In the genomic region with DNA sequence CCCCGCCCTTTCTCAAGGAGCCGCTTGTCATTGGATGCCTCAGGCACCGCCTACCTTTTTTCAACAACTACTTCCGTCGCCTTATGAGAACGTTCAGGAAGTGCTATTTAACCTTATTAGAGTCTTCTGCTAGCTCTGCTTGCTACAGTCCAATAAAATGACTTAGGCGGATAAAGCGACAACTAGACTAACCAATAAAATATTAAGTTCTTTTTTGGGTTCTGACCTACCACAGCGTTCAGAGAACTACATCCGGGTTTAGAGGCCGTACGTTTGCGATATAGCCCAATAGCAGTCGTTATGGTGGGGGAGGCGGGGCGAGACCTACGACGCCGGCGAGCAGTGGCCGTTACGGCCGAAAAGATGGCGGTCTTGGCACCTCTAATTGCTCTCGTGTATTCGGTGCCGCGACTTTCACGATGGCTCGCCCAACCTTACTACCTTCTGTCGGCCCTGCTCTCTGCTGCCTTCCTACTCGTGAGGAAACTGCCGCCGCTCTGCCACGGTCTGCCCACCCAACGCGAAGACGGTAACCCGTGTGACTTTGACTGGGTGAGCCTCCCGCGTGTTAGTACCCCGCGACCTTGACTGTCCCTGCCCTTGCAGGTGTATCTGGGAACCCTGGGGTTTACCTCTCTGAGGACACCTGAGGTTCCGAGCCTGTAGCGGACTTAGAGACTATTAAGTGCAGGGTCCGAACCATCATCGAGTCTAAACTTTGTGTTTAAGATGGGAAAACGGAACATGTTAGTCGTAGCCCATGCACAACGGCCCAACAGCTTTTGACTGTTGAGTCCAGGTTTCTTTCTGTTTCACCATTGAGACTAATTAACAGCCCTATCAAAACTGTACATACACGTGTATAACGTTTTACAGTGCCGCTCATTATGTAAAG, we compare ENCODE assay signal across 8 cellular contexts. TPM values are rescaled to one million over a fixed set of nuclear protein-coding genes. Genes with fewer than 3 reads are reported as not detected.
DNase-seq lines count a peak whose midpoint lies in the region; ATAC-seq and TF ChIP-seq lines count a peak whose summit lies in the region.

A gene with protein sequence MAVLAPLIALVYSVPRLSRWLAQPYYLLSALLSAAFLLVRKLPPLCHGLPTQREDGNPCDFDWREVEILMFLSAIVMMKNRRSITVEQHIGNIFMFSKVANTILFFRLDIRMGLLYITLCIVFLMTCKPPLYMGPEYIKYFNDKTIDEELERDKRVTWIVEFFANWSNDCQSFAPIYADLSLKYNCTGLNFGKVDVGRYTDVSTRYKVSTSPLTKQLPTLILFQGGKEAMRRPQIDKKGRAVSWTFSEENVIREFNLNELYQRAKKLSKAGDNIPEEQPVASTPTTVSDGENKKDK (plus strand): TSS at position 338 of the 895 bp plus-strand sequence. CDS start 26 bp downstream, at position 364.

- intact Hi-C loops in PC-9 (cut with micrococcal nuclease; ENCODE audit: unreplicated experiment): loop anchor here (1.0 to 2.0 kb wide), 7 partner anchors 21 to 866 kb away; a partner anchor contains a TSS

- CTCF ChIA-PET in PC-9 (lab: Charles Lee): interaction anchor here (0.6 to 1.2 kb wide), 4 partner anchors 49 to 88 kb away, joined by 3 to 9 read pairs (median 7); no protein-coding TSS in a partner anchor

- H3K4me1 ChIP-seq in PC-9 (replicated peaks; ENCODE audit: insufficient read depth): peaks cover 25% of the 10 kb centered on the region

- DNase-seq in DMS153 (lab: John Stamatoyannopoulos, UW) (peak; percentile 100), PC-9 (peak; percentile 94 to 100), epithelial cell of proximal tubule (ENCODE audit: low read depth) (peak; percentile 100), mucosa of gallbladder (ENCODE audit: low spot score) (peak; percentile 96)
- peak; percentile 99 for DNase-seq in Jurkat, Clone E6-1 (ENCODE audit: low read depth, low spot score)
- peak; percentile 83 for DNase-seq in activated T-cell treated with anti-CD3 and anti-CD28 coated beads, Interleukin-2, amount 50 U/mL, for 1 hour
- peak; percentile 69 to 82 for DNase-seq in stimulated activated CD8-positive, alpha-beta memory T cell treated with anti-CD3 and anti-CD28 coated beads, Interleukin-4, amount 100 ng/mL, for 4 hours (ENCODE audit: low read depth in 2 of 2, low spot score in 1 of 2)

- peaks cover 23% of the 10 kb centered on the region; the same call in 1 of the 2 replicates for H3F3A ChIP-seq in PC-9 (ENCODE audit: insufficient read depth, low read depth)

- peak within 1 kb of the TSS; percentile 75 for H3K27ac ChIP-seq in PC-9

- no peaks in the 10 kb centered on the region for H3K9me3 ChIP-seq in PC-9 (ENCODE audit: insufficient read depth, low read depth)

- H3K4me3 ChIP-seq in Jurkat, Clone E6-1 (ENCODE audit: low read length): peak within 1 kb of the TSS; percentile 100
- peak within 1 kb of the TSS; percentile 97 for H3K4me3 ChIP-seq in PC-9
- peak within 1 kb of the TSS; percentile 85 for H3K4me3 ChIP-seq in epithelial cell of proximal tubule (ENCODE audit: low read depth, low read length)

- H4K20me1 ChIP-seq in PC-9 (ENCODE audit: insufficient read depth): peaks cover 16% of the 10 kb centered on the region; the same call in 1 of the 2 replicates

- peak within 1 kb of the TSS; percentile 99 for H3K4me2 ChIP-seq in PC-9

- H3K36me3 ChIP-seq in PC-9 (ENCODE audit: low read depth): 0 out of 2 replicates have a peak, but pooled peaks cover 9% of the 10 kb centered on the region

- POLR2A ChIA-PET in PC-9 (lab: Charles Lee; ENCODE audit: unreplicated experiment): interaction anchor here (0.6 to 1.1 kb wide), 15 partner anchors 9 to 1968 kb away, joined by 3 to 25 read pairs (median 4); a partner anchor contains a TSS

- peak within 1 kb of the TSS; percentile 84 for H2AFZ ChIP-seq in PC-9

- H3K79me2 ChIP-seq in PC-9 (ENCODE audit: low read depth): peaks cover 55% of the 10 kb centered on the region

- no peaks in the 10 kb centered on the region for H3K27me3 ChIP-seq in PC-9 (ENCODE audit: insufficient read depth, low read depth)

- TF ChIP-seq CTCF in PC-9 (conservative IDR thresholded peaks at IDR 0.05) (no peak), epithelial cell of proximal tubule (conservative IDR thresholded peaks at IDR 0.05; ENCODE audit: low read depth, low read length) (no peak)

- ATAC-seq in GM21619 (IDR thresholded peaks at IDR 0.05; ENCODE audit: unreplicated experiment): peak; percentile 91

- BruUV-seq in PC-9 (replicated peaks; lab: Mats Ljungman, UMichigan): TSS peak; percentile 61

- H3K9me2 ChIP-seq in PC-9 (ENCODE audit: insufficient read depth): no peaks in the 10 kb centered on the region

RNA-seq across cellular contexts. Expression of the gene that starts here (rescaled TPM):
- polyA plus RNA-seq in Jurkat, Clone E6-1 (2012; ENCODE audit: insufficient read depth, insufficient read length): 106 TPM
- 124 and 138 TPM in 2 replicates for total RNA-seq in PC-9 (2021)
- total RNA-seq in epithelial cell of proximal tubule: 61.8 and 83.7 TPM in 2 replicates
- total RNA-seq in mucosa of gallbladder: 72.3 TPM

Comparison
In these comparisons a context has a peak if more than half of its experiments do, and no peak if none do; other contexts are left out.
1. Peak in every context shown above with its lines: DNase-seq, ATAC-seq, H3K4me3 ChIP-seq and H3K27ac ChIP-seq.